ENCODE assay signal across 1 cellular context in genomic region chr4:133390198-133390855, GRCh38.
TF ChIP-seq lines count a peak whose summit lies in the region.

No MANE protein-coding gene starts in this region.

TF ChIP-seq in HepG2, 621 proteins besides CTCF, POLR2A, EP300 and RAD21 (continued from another document):
- TF ChIP-seq ZBTB40 (IDR thresholded peaks at IDR 0.05) = no peak
- TF ChIP-seq ZBTB40 (CRISPR knock-in tag; IDR thresholded peaks at IDR 0.05) = no peak
- no peak for TF ChIP-seq CREB1 (IDR thresholded peaks at IDR 0.05)
- TF ChIP-seq CREB1 (CRISPR knock-in tag; IDR thresholded peaks at IDR 0.05) = no peak
- TF ChIP-seq ZNF24 (IDR thresholded peaks at IDR 0.05) = no peak
- no peak for TF ChIP-seq PHF5A (CRISPR knock-in tag; IDR thresholded peaks at IDR 0.05; ENCODE audit: low read depth, unreplicated experiment)
